In genomic region chr1:42730988-42731387, GRCh38 we compare ENCODE assay signal across 11 cellular contexts. TPM values are rescaled to one million over a fixed set of nuclear protein-coding genes. Genes with fewer than 3 reads are reported as not detected.
DNase-seq lines count a peak whose midpoint lies in the region; ATAC-seq and TF ChIP-seq lines count a peak whose summit lies in the region.
"Had no signal": no experiment of that assay in that cellular context is flagged by ENCODE, and none has a peak within 500 bp of the region (broad histone marks: within the 10 kb centered on the region; RNA-seq: fewer than 3 reads in every experiment).

No MANE protein-coding gene starts in this region.

- ATAC-seq in HG03457 (IDR thresholded peaks at IDR 0.05; ENCODE audit: unreplicated experiment) (no peak), GM18502 (IDR thresholded peaks at IDR 0.05; ENCODE audit: poor library complexity, unreplicated experiment) (no peak)

- H3K27me3 ChIP-seq in thyroid gland, result no peaks in the 10 kb centered on the region
- H3K27me3 ChIP-seq: ovary had no signal

- TF ChIP-seq CTCF in GM12873 (IDR thresholded peaks at IDR 0.05; ENCODE audit: insufficient read depth, low read depth, low read length, missing control alignments) (peak; percentile 32), thyroid gland (IDR thresholded peaks at IDR 0.05) (no peak)

- H3K4me3 ChIP-seq in thyroid gland (replicated peaks in 1 of 3), result no peak overlapping the region
- H3K4me3 ChIP-seq: ovary had no signal

- TF ChIP-seq POLR2A in thyroid gland (IDR thresholded peaks at IDR 0.05), result no peak

- H3K9me3 ChIP-seq in thyroid gland, result no peaks in the 10 kb centered on the region
- H3K9me3 ChIP-seq: ovary had no signal

- H3K27ac ChIP-seq in thyroid gland, result no peak overlapping the region
- H3K27ac ChIP-seq: HL-60, ovary had no signal

- H3K4me1 ChIP-seq in thyroid gland, result no peaks in the 10 kb centered on the region

- intact Hi-C loops in thyroid gland (cut with DNase I), result no loop called here

- no peaks in the 10 kb centered on the region for H3K36me3 ChIP-seq in thyroid gland
- H3K36me3 ChIP-seq: ovary had no signal

- WGBS in thyroid gland, 2 donors, result 65 to 73% methylated on average over 4 of the region's 4 CpGs

- peak; percentile 61 for DNase-seq in NCI-H69 (lab: John Stamatoyannopoulos, UW)
- DNase-seq in activated T-cell treated with anti-CD3 and anti-CD28 coated beads, Interleukin-2, amount 50 U/mL, for 48 hours, result peak; percentile 80 to 81
- peak; percentile 21 to 40 for DNase-seq in stimulated activated CD4-positive, alpha-beta T cell treated with anti-CD3 and anti-CD28 coated beads, Interleukin-1b, Interleukin-23, amount 100 ng/mL, for 4 hours (ENCODE audit: low read depth in 2 of 2)
- no peak for DNase-seq in NCI-H446 treated with DMSO at 0.1 percent for 48 hours (lab: John Stamatoyannopoulos, UW)
- no peak for DNase-seq in thyroid gland
- DNase-seq: ovary had no signal

RNA-seq across cellular contexts. Expression of gene CLDN19, which starts 9.0 kb away (rescaled TPM):
- not detected for total RNA-seq in thyroid gland
- total RNA-seq: T-helper 2 cell treated with Interferon-gamma antibody and Interleukin-4, amounts not matched to agents 100 ng/mL and 5 ng/mL, for 36 hours had no signal

RNA-seq across cellular contexts. Expression of gene P3H1, which starts 35.8 kb away (rescaled TPM):
- total RNA-seq in thyroid gland, result 10 to 100 TPM; 16.6 to 28.0 (median 24.2) TPM

RNA-seq across cellular contexts. Expression of gene C1orf50, which starts 36.1 kb away (rescaled TPM):
- total RNA-seq in thyroid gland, result 1 to 10 TPM; 4.2 to 7.2 (median 4.7) TPM

RNA-seq across cellular contexts. Expression of gene YBX1, which starts 48.8 kb away (rescaled TPM):
- total RNA-seq in thyroid gland, result 100 to 1,000 TPM; 368 to 678 (median 607) TPM

RNA-seq across cellular contexts. Expression of gene TMEM269, which starts 53.8 kb away (rescaled TPM):
- 1 to 10 TPM in 1 of 4 donors, under 1 TPM in 1, not detected in 2; 0.11 to 2.6 TPM for total RNA-seq in thyroid gland

Comparison
In these comparisons a context has a peak if more than half of its experiments do, and no peak if none do; other contexts are left out.
1. DNase-seq: peak in NCI-H69 (single experiment), activated T-cell treated with anti-CD3 and anti-CD28 coated beads, Interleukin-2, amount 50 U/mL, for 48 hours (2 of 2) and stimulated activated CD4-positive, alpha-beta T cell treated with anti-CD3 and anti-CD28 coated beads, Interleukin-1b, Interleukin-23, amount 100 ng/mL, for 4 hours (2 of 2); none in NCI-H446 treated with DMSO at 0.1 percent for 48 hours (single experiment) and thyroid gland (0 of 2).